ENCODE assay signal across 21 cellular contexts in the genomic region with DNA sequence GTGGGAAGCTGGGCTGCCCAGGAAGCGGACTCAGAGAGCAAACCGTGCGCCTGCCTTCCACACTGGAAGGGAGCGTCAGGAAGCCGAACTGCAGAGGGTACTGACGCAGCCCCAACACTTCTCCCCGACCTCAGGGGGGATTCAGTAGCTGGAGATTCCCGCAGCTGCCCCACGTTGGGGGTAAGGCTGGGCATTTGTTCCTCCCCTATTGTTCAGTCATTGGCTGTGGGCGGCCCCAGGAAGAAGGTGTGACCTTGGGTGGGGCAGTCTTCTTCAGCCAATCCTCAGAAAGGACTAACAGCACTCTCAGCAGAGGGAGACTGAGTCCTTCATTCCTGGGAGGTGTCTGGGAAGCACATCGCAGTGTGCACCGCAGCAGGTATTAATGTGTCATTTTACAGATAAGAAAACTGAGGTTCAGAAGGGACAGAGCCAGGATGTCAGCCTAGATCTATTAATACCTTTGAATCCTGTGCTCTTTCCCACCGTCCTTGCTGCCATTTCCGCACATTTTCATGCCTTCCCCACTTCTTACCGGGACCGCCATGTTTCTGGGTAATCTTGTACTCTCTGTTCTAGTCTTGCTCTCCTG. TPM values are rescaled to one million over a fixed set of nuclear protein-coding genes. Genes with fewer than 3 reads are reported as not detected.
DNase-seq lines count a peak whose midpoint lies in the region; ATAC-seq and TF ChIP-seq lines count a peak whose summit lies in the region.
"Had no signal": no experiment of that assay in that cellular context is flagged by ENCODE, and none has a peak within 500 bp of the region (broad histone marks: within the 10 kb centered on the region; RNA-seq: fewer than 3 reads in every experiment).

No MANE protein-coding gene starts in this region.

- H3K4me2 ChIP-seq in SU-DHL-6 (ENCODE audit: low read depth, low read length, poor library complexity, severe bottlenecking), result peak overlapping the region; percentile 10

- no peak for DNase-seq in cardiac muscle cell (ENCODE audit: low read depth in 1 of 2, low spot score in 1 of 2)
- no peak for DNase-seq in Right ventricle myocardium superior
- peak; percentile 21 for DNase-seq in iPS-NIHi7 (ENCODE audit: extremely low spot score)
- DNase-seq in posterior vena cava (ENCODE audit: low spot score), result peak; percentile 70
- no peak for DNase-seq in activated CD4-positive, CD25-positive, alpha-beta regulatory T cell (lab: John Stamatoyannopoulos, UW)
- DNase-seq in HT-29 (ENCODE audit: low spot score), result no peak
- DNase-seq in SKM-1 (lab: John Stamatoyannopoulos, UW; ENCODE audit: unreplicated experiment), result no peak
- DNase-seq: 8988T; BE2C; CD4-positive, alpha-beta T cell; EL; MV-4-11; NCI-H1930; NCI-H2171; NCI-H446; NCI-H69; NK-92 treated with Interleukin-12 subunit alpha and Interleukin-12 subunit beta, amount 100 ng/mL, for 24 hours; PC-3; SJCRH30 had no signal

- H3K4me3 ChIP-seq in cardiac muscle cell (no peak overlapping the region), SU-DHL-6 (ENCODE audit: insufficient read depth, low read length, poor library complexity, severe bottlenecking) (no peak overlapping the region)
- H3K4me3 ChIP-seq: SJCRH30 had no signal

- H3K9me3 ChIP-seq in cardiac muscle cell (ENCODE audit: low read depth) (no peaks in the 10 kb centered on the region), SU-DHL-6 (ENCODE audit: insufficient read depth, low read length) (no peaks in the 10 kb centered on the region)
- H3K9me3 ChIP-seq: BE2C, SJCRH30 had no signal

- H2AFZ ChIP-seq in SU-DHL-6 (ENCODE audit: low read depth, low read length, severe bottlenecking), result peak overlapping the region; percentile 5

- no peak for ATAC-seq in Right ventricle myocardium superior (ENCODE audit: poor library complexity)
- ATAC-seq: PC-3 had no signal

- H3K4me1 ChIP-seq in cardiac muscle cell (ENCODE audit: low read depth), result peaks cover 11% of the 10 kb centered on the region
- H3K4me1 ChIP-seq: BE2C, SJCRH30 had no signal

- H3K27me3 ChIP-seq in cardiac muscle cell (no peaks in the 10 kb centered on the region), SU-DHL-6 (ENCODE audit: low read length) (no peaks in the 10 kb centered on the region)
- H3K27me3 ChIP-seq: BE2C, SJCRH30 had no signal

- intact Hi-C loops in Right ventricle myocardium superior (cut with DNase I) (no loop called here), posterior vena cava (cut with DNase I) (no loop called here)

- no peaks in the 10 kb centered on the region for H3K9me2 ChIP-seq in SU-DHL-6 (replicated peaks; ENCODE audit: insufficient read depth, low read length)

- H3K36me3 ChIP-seq in cardiac muscle cell (no peaks in the 10 kb centered on the region), SU-DHL-6 (ENCODE audit: low read length) (no peaks in the 10 kb centered on the region)
- H3K36me3 ChIP-seq: BE2C, SJCRH30 had no signal

- H3F3A ChIP-seq in SU-DHL-6 (ENCODE audit: insufficient read depth), result no peaks in the 10 kb centered on the region

- H4K20me1 ChIP-seq in SU-DHL-6 (ENCODE audit: low read depth, low read length), result no peaks in the 10 kb centered on the region

- TF ChIP-seq CTCF in cardiac muscle cell (IDR thresholded peaks at IDR 0.05; ENCODE audit: low read depth, low read length), result no peak
- no peak for TF ChIP-seq CTCF in SU-DHL-6 (IDR thresholded peaks at IDR 0.05; ENCODE audit: insufficient read depth, low read length, poor library complexity, severe bottlenecking)

- no peaks in the 10 kb centered on the region for H3K79me2 ChIP-seq in SU-DHL-6 (ENCODE audit: insufficient read depth, low read length)

- H3K27ac ChIP-seq in cardiac muscle cell (peak overlapping the region; percentile 71), SU-DHL-6 (ENCODE audit: low read depth, low read length) (no peak overlapping the region)
- H3K27ac ChIP-seq: RWPE1, SJCRH30 had no signal

- no peak overlapping the region for H3K9ac ChIP-seq in SU-DHL-6 (ENCODE audit: low read length)

RNA-seq across cellular contexts. Expression of a gene that starts 6.9 kb away (rescaled TPM):
- total RNA-seq in cardiac muscle cell (1,792 and 1,922 TPM in 2 replicates), Right ventricle myocardium superior (716 TPM), posterior vena cava (1,000 to 10,000 TPM; 1,368 to 1,452 TPM)
- polyA plus RNA-seq in cardiac muscle cell, result 737 and 809 TPM in 2 replicates
- total RNA-seq in HT-29 (2014; rRNA removed; shearing (Covaris generic)), result 1,195 and 1,256 TPM in 2 replicates

RNA-seq across cellular contexts. Expression of a gene that starts 12.1 kb away (rescaled TPM):
- total RNA-seq in cardiac muscle cell (22.5 and 40.0 TPM in 2 replicates), Right ventricle myocardium superior (40.2 TPM), posterior vena cava (10 to 100 TPM; 58.8 to 60.7 TPM)
- 97.6 and 109 TPM in 2 replicates for polyA plus RNA-seq in cardiac muscle cell
- total RNA-seq in HT-29 (2014; rRNA removed; shearing (Covaris generic)), result 7.1 and 9.8 TPM in 2 replicates

RNA-seq across cellular contexts. Expression of a gene that starts 38.7 kb away (rescaled TPM):
- 90.2 and 189 TPM in 2 replicates for total RNA-seq in cardiac muscle cell
- 43.6 and 52.3 TPM in 2 replicates for polyA plus RNA-seq in cardiac muscle cell
- total RNA-seq in Right ventricle myocardium superior, result 45.0 TPM
- 10 to 100 TPM; 65.5 to 89.5 TPM for total RNA-seq in posterior vena cava
- 28.4 and 37.1 TPM in 2 replicates for total RNA-seq in HT-29 (2014; rRNA removed; shearing (Covaris generic))

Comparison
In these comparisons a context has a peak if more than half of its experiments do, and no peak if none do; other contexts are left out.
1. DNase-seq: peak in iPS-NIHi7 (single experiment) and posterior vena cava (single experiment); none in cardiac muscle cell (0 of 2), Right ventricle myocardium superior (single experiment), activated CD4-positive, CD25-positive, alpha-beta regulatory T cell (0 of 4), HT-29 (single experiment) and SKM-1 (single experiment).